18 cellular contexts compared by ENCODE assay signal in the genomic region with DNA sequence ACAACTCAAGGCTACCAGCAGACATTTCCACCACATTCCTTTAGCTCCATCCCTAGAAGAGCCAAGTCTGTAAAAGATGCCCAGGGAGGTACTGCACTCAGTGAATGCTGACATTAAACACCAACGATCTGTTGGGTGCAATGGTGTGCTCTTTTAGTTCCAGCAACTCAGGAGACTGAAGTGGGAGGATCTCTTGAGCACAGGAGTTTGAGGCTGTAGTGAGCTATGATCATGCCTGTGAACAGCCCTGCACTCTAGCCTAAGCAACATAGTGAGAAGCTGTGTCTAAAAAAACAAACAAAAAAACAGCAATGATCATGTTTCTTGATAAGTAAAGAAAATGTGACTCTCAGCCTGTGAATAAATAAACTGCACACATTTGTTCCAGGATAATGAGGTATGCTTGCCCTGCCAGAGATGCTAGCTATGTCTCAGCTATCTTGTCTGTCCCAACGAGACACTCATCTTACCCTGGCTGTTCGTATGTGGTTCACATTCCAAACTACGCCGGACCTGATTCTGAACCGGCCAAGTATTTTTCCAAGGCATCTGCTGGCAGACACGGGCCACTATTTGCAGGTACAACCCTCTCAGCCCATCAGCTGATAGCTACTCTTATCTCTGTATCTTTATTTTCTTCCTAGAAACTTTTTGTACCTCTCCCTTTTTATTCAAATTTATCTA.
"Had no signal": no experiment of that assay in that cellular context is flagged by ENCODE, and none has a peak within 500 bp of the region (broad histone marks: within the 10 kb centered on the region; RNA-seq: fewer than 3 reads in every experiment).

No MANE protein-coding gene starts in this region.

- H3K9ac ChIP-seq: parathyroid adenoma had no signal

- H3K4me1 ChIP-seq: parathyroid adenoma had no signal

- H3K4me3 ChIP-seq: coronary artery, esophagus squamous epithelium, gastroesophageal sphincter, left lung, thoracic aorta, upper lobe of left lung had no signal

- DNase-seq: activated CD4-positive, alpha-beta T cell treated with anti-CD3 and anti-CD28 coated beads for 1 hour; activated T-cell treated with anti-CD3 and anti-CD28 coated beads, Interleukin-2, amount 50 U/mL, for 1 hour; esophagus squamous epithelium; left lung; nephron progenitor cell; nucleus accumbens; stimulated activated CD4-positive, alpha-beta T cell treated with anti-CD3 and anti-CD28 coated beads, Interleukin-2, amount 100 ng/mL, for 48 hours; stimulated activated CD8-positive, alpha-beta memory T cell treated with anti-CD3 and anti-CD28 coated beads, Interleukin-4, amount 100 ng/mL, for 48 hours; stimulated activated naive B cell treated with anti-CD40 and anti-IgM and Interleukin-4, amounts not matched to agents 10 μg/mL and 1 μg/mL and 100 μg/mL, for 72 hours; T-cell; upper lobe of left lung had no signal

- ATAC-seq: activated naive CD4-positive, alpha-beta T cell treated with anti-CD3 and anti-CD28 coated beads, Interleukin-2, amount 50 U/mL, for 72 hours; activated T-helper 17 cell treated with anti-CD3 and anti-CD28 coated beads, Interleukin-2, amount 50 U/mL, for 72 hours; gastroesophageal sphincter; left lung; sciatic nerve; stimulated activated naive B cell treated with anti-CD40 and anti-IgM and Interleukin-4, amounts not matched to agents 10 μg/mL and 1 μg/mL and 100 μg/mL, for 72 hours; T-cell had no signal

- H2AFZ ChIP-seq: parathyroid adenoma had no signal

- H3K79me2 ChIP-seq: parathyroid adenoma had no signal

- H3K36me3 ChIP-seq: esophagus squamous epithelium, gastroesophageal sphincter, left lung, thoracic aorta, upper lobe of left lung had no signal

- H3K9me3 ChIP-seq: esophagus squamous epithelium, gastroesophageal sphincter, left lung, thoracic aorta, upper lobe of left lung had no signal

- H3K27me3 ChIP-seq: esophagus squamous epithelium, gastroesophageal sphincter, left lung, upper lobe of left lung had no signal

- H3K27ac ChIP-seq: coronary artery, esophagus squamous epithelium, gastroesophageal sphincter, left lung, parathyroid adenoma, thoracic aorta, upper lobe of left lung had no signal
